In genomic region chr1:56595397-56596191, GRCh38 we compare ENCODE assay signal across 3 cellular contexts.
TF ChIP-seq lines count a peak whose summit lies in the region.

No MANE protein-coding gene starts in this region.

TF ChIP-seq in A549, 52 proteins besides CTCF, POLR2A, EP300 and RAD21:
- TF ChIP-seq ZC3H11A (IDR thresholded peaks at IDR 0.05), result peak; percentile 43
TF ChIP-seq in A549: peak in this region for 1; not testable (repeated sequence) for 51.

TF ChIP-seq in HEK293, 187 proteins besides CTCF, POLR2A, EP300 and RAD21 (continues in another document):
- TF ChIP-seq ZNF518A (tag by site-specific recombination; conservative IDR thresholded peaks at IDR 0.05; ENCODE audit: low read depth), result peak; percentile 73; the same call in 1 of the 2 replicates
- peak; percentile 56 for TF ChIP-seq ZNF623 (tag by site-specific recombination; IDR thresholded peaks at IDR 0.05)
- TF ChIP-seq ZNF560 (tag by site-specific recombination; IDR thresholded peaks at IDR 0.05; ENCODE audit: borderline replicate concordance), result 0 out of 2 replicates have a peak, but pooled peaks have one; percentile 39
- TF ChIP-seq ZNF140 (tag by site-specific recombination; IDR thresholded peaks at IDR 0.05), result 0 out of 2 replicates have a peak, but pooled peaks have one; percentile 18
- peak; percentile 66 for TF ChIP-seq ZNF426 (tag by site-specific recombination; IDR thresholded peaks at IDR 0.05)
- peak; percentile 61 for TF ChIP-seq ZNF555 (tag by site-specific recombination; conservative IDR thresholded peaks at IDR 0.05)
- TF ChIP-seq ZNF266 (tag by site-specific recombination; IDR thresholded peaks at IDR 0.05; ENCODE audit: low read depth), result peak; percentile 36; the same call in 1 of the 2 replicates
- TF ChIP-seq ZBTB8A (tag by site-specific recombination; IDR thresholded peaks at IDR 0.05), result 0 out of 2 replicates have a peak, but pooled peaks have one; percentile 36
- peak; percentile 60 for TF ChIP-seq ZNF510 (tag by site-specific recombination; IDR thresholded peaks at IDR 0.05; ENCODE audit: insufficient replicate concordance)
- TF ChIP-seq, protein P1, sequence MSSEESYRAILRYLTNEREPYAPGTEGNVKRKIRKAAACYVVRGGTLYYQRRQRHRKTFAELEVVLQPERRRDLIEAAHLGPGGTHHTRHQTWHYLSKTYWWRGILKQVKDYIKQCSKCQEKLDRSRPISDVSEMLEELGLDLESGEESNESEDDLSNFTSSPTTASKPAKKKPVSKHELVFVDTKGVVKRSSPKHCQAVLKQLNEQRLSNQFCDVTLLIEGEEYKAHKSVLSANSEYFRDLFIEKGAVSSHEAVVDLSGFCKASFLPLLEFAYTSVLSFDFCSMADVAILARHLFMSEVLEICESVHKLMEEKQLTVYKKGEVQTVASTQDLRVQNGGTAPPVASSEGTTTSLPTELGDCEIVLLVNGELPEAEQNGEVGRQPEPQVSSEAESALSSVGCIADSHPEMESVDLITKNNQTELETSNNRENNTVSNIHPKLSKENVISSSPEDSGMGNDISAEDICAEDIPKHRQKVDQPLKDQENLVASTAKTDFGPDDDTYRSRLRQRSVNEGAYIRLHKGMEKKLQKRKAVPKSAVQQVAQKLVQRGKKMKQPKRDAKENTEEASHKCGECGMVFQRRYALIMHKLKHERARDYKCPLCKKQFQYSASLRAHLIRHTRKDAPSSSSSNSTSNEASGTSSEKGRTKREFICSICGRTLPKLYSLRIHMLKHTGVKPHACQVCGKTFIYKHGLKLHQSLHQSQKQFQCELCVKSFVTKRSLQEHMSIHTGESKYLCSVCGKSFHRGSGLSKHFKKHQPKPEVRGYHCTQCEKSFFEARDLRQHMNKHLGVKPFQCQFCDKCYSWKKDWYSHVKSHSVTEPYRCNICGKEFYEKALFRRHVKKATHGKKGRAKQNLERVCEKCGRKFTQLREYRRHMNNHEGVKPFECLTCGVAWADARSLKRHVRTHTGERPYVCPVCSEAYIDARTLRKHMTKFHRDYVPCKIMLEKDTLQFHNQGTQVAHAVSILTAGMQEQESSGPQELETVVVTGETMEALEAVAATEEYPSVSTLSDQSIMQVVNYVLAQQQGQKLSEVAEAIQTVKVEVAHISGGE (tag by site-specific recombination; conservative IDR thresholded peaks at IDR 0.05; ENCODE audit: low read depth), result peak; percentile 69
- TF ChIP-seq ZNF654 (tag by site-specific recombination; IDR thresholded peaks at IDR 0.05; ENCODE audit: low read depth), result 0 out of 2 replicates have a peak, but pooled peaks have one; percentile 6
- TF ChIP-seq, protein P2, sequence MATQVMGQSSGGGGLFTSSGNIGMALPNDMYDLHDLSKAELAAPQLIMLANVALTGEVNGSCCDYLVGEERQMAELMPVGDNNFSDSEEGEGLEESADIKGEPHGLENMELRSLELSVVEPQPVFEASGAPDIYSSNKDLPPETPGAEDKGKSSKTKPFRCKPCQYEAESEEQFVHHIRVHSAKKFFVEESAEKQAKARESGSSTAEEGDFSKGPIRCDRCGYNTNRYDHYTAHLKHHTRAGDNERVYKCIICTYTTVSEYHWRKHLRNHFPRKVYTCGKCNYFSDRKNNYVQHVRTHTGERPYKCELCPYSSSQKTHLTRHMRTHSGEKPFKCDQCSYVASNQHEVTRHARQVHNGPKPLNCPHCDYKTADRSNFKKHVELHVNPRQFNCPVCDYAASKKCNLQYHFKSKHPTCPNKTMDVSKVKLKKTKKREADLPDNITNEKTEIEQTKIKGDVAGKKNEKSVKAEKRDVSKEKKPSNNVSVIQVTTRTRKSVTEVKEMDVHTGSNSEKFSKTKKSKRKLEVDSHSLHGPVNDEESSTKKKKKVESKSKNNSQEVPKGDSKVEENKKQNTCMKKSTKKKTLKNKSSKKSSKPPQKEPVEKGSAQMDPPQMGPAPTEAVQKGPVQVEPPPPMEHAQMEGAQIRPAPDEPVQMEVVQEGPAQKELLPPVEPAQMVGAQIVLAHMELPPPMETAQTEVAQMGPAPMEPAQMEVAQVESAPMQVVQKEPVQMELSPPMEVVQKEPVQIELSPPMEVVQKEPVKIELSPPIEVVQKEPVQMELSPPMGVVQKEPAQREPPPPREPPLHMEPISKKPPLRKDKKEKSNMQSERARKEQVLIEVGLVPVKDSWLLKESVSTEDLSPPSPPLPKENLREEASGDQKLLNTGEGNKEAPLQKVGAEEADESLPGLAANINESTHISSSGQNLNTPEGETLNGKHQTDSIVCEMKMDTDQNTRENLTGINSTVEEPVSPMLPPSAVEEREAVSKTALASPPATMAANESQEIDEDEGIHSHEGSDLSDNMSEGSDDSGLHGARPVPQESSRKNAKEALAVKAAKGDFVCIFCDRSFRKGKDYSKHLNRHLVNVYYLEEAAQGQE (tag by site-specific recombination; IDR thresholded peaks at IDR 0.05), result peak; percentile 48; the same call in 1 of the 2 replicates

TF ChIP-seq in K562, 482 proteins besides CTCF, POLR2A, EP300 and RAD21:
- peak; percentile 8 for TF ChIP-seq RBM25 (IDR thresholded peaks at IDR 0.05; ENCODE audit: low read depth, low read length, severe bottlenecking)
- peak; percentile 77 for TF ChIP-seq ZNF146 (CRISPR knock-in tag; IDR thresholded peaks at IDR 0.05; ENCODE audit: unreplicated experiment)
